8 cellular contexts compared by ENCODE assay signal in genomic region chr14:58331111-58331510, GRCh38. TPM values are rescaled to one million over a fixed set of nuclear protein-coding genes. Genes with fewer than 3 reads are reported as not detected.
DNase-seq lines count a peak whose midpoint lies in the region; ATAC-seq and TF ChIP-seq lines count a peak whose summit lies in the region.

No MANE protein-coding gene starts in this region.

- H3K27me3 ChIP-seq in hepatocyte: no peaks in the 10 kb centered on the region

- H3K4me1 ChIP-seq in hepatocyte (ENCODE audit: insufficient read depth): no peaks in the 10 kb centered on the region

- peak overlapping the region; percentile 28 for H3K27ac ChIP-seq in hepatocyte

- H3K9me2 ChIP-seq in hepatocyte (replicated peaks; ENCODE audit: insufficient read depth): no peaks in the 10 kb centered on the region

- peak; percentile 67 for DNase-seq in GM13976 (ENCODE audit: low spot score)
- DNase-seq in NCI-H146 (lab: John Stamatoyannopoulos, UW): peak; percentile 97
- peak; percentile 86 for DNase-seq in T-helper 22 cell (ENCODE audit: low read depth)
- DNase-seq in astrocyte of the hippocampus (ENCODE audit: low read depth, low spot score): peak; percentile 98
- peak; percentile 96 for DNase-seq in hepatocyte (ENCODE audit: low spot score)
- DNase-seq in retinal pigment epithelial cell (ENCODE audit: low read depth): peak; percentile 95
- no peak for DNase-seq in T1000 (lab: John Stamatoyannopoulos, UW)

- WGBS in hepatocyte (ENCODE audit: low lambda C conversion rate, missing lambda C conversion rate): 37% methylated on average over 5 of the region's 5 CpGs

- TF ChIP-seq CTCF in GM13976 (IDR thresholded peaks at IDR 0.05; ENCODE audit: borderline replicate concordance, control extremely low read depth, extremely low read depth, insufficient read depth, missing control alignments): no peak
- no peak for TF ChIP-seq CTCF in hepatocyte (IDR thresholded peaks at IDR 0.05; ENCODE audit: poor library complexity)
- TF ChIP-seq CTCF in retinal pigment epithelial cell (conservative IDR thresholded peaks at IDR 0.05; ENCODE audit: low read depth, low read length): no peak

- H2AFZ ChIP-seq in hepatocyte: no peak overlapping the region

- in situ Hi-C loops in GM13976 (cut with MboI; ENCODE audit: low sequenced_read_pairs, unreplicated experiment): no loop called here

- peak; percentile 95 for ATAC-seq in HG02884 (IDR thresholded peaks at IDR 0.05; ENCODE audit: unreplicated experiment)

- peak overlapping the region; percentile 38 for H3K4me2 ChIP-seq in hepatocyte

- H4K20me1 ChIP-seq in hepatocyte (ENCODE audit: insufficient read depth, poor library complexity, severe bottlenecking): no peaks in the 10 kb centered on the region

- H3K4me3 ChIP-seq in hepatocyte: no peak overlapping the region
- peak overlapping the region; percentile 20 for H3K4me3 ChIP-seq in retinal pigment epithelial cell (ENCODE audit: low read length)

- H3K36me3 ChIP-seq in hepatocyte (replicated peaks; ENCODE audit: insufficient read depth, low read depth): no peaks in the 10 kb centered on the region

- H3K79me2 ChIP-seq in hepatocyte: peaks cover 10% of the 10 kb centered on the region

- H3K9me3 ChIP-seq in hepatocyte (ENCODE audit: low read depth): no peaks in the 10 kb centered on the region

RNA-seq across cellular contexts. Expression of gene ARID4A, which starts 32.8 kb away (rescaled TPM):
- 15.0 and 15.9 TPM in 2 replicates for total RNA-seq in hepatocyte
- polyA plus RNA-seq in hepatocyte: 17.2 and 24.8 TPM in 2 replicates
